8 cellular contexts compared by ENCODE assay signal in genomic region chr20:2521369-2522305, GRCh38. TPM values are rescaled to one million over a fixed set of nuclear protein-coding genes. Genes with fewer than 3 reads are reported as not detected.
DNase-seq lines count a peak whose midpoint lies in the region; ATAC-seq and TF ChIP-seq lines count a peak whose summit lies in the region.

No MANE protein-coding gene starts in this region.

- intact Hi-C loops in ovary (cut with DNase I), result loop anchor here in 2 of 4 donors (5.0 to 10.0 kb wide), 2 partner anchors 133 to 231 kb away; partner anchors contain the start of gene NOP56 (in 2 of the 2)

- no peaks in the 10 kb centered on the region for H3K27me3 ChIP-seq in ovary

- no peaks in the 10 kb centered on the region for H3K4me1 ChIP-seq in ovary (ENCODE audit: insufficient read depth)

- H3K27ac ChIP-seq in ovary, result no peak overlapping the region

- DNase-seq in SKM-1 treated with dmso at 0.1 percent for 144 hours (lab: John Stamatoyannopoulos, UW; ENCODE audit: unreplicated experiment) (peak; percentile 4), SKM-1 (lab: John Stamatoyannopoulos, UW; ENCODE audit: unreplicated experiment) (no peak), NCI-H2227 treated with DMSO at 0.1 percent for 48 hours (lab: John Stamatoyannopoulos, UW) (peak; percentile 31), activated T-cell treated with anti-CD3 and anti-CD28 coated beads for 24 hours (ENCODE audit: low read depth) (peak; percentile 34), fibroblast of mammary gland (ENCODE audit: low read depth) (peak; percentile 49), ovary (peak in 4 of 5 donors; percentile 41 to 56 (median 43))

- no peaks in the 10 kb centered on the region for H3K9me3 ChIP-seq in ovary

- 19 to 22% (median 19%) methylated on average over 10 of the region's 10 CpGs for WGBS in ovary, 3 donors

- no peak for ATAC-seq in HG03045 (IDR thresholded peaks at IDR 0.05; ENCODE audit: unreplicated experiment)
- ATAC-seq in HG03565 (IDR thresholded peaks at IDR 0.05; ENCODE audit: unreplicated experiment), result no peak

- no peak for TF ChIP-seq POLR2A in ovary (IDR thresholded peaks at IDR 0.05)

- TF ChIP-seq CTCF in fibroblast of mammary gland (conservative IDR thresholded peaks at IDR 0.05; ENCODE audit: control insufficient read depth, insufficient read depth, low read depth, low read length) (peak; percentile 95), ovary (IDR thresholded peaks at IDR 0.05) (peak; percentile 31 to 37 (median 36))

- no peaks in the 10 kb centered on the region for H3K36me3 ChIP-seq in ovary

- H3K4me3 ChIP-seq in fibroblast of mammary gland (ENCODE audit: control insufficient read depth, low read depth, low read length) (no peak overlapping the region), ovary (no peak overlapping the region)

- TF ChIP-seq EP300 in ovary (IDR thresholded peaks at IDR 0.05), result no peak

RNA-seq across cellular contexts. Expression of gene ZNF343, which starts 12.9 kb away (rescaled TPM):
- total RNA-seq in ovary, result 10 to 100 TPM in 5 of 7 donors, 1 to 10 TPM in 2; 5.2 to 16.5 (median 12.3) TPM
- polyA plus RNA-seq in ovary, result 10 to 100 TPM in 1 of 2 donors, 1 to 10 TPM in 1; 8.0 to 13.5 TPM

RNA-seq across cellular contexts. Expression of gene TMC2, which starts 14.7 kb away (rescaled TPM):
- under 1 TPM in 3 of 7 donors, not detected in 4; 0.07 to 0.15 (median 0.07) TPM for total RNA-seq in ovary
- polyA plus RNA-seq in ovary, result under 1 TPM; 0.07 to 0.38 TPM

RNA-seq across cellular contexts. Expression of gene SNRPB, which starts 51.0 kb away (rescaled TPM):
- total RNA-seq in ovary, result 100 to 1,000 TPM in 6 of 7 donors, 10 to 100 TPM in 1; 98.4 to 149 (median 117) TPM
- polyA plus RNA-seq in ovary, result 100 to 1,000 TPM in 1 of 2 donors, 10 to 100 TPM in 1; 41.6 to 170 TPM
